ENCODE assay signal across 11 cellular contexts in genomic region chr19:46759817-46760333, GRCh38. TPM values are rescaled to one million over a fixed set of nuclear protein-coding genes. Genes with fewer than 3 reads are reported as not detected.
A peak's percentile ranks its signal among the peaks of the same experiment; 100 is the strongest.
DNase-seq lines count a peak whose midpoint lies in the region; ATAC-seq, FAIRE-seq and TF ChIP-seq lines count a peak whose summit lies in the region.
"Had no signal": no experiment of that assay in that cellular context is flagged by ENCODE, and none has a peak within 500 bp of the region (broad histone marks: within the 10 kb centered on the region; RNA-seq: fewer than 3 reads in every experiment).

No MANE protein-coding gene starts in this region.

- H3K27ac Mint-ChIP-seq in WTC11 = peak overlapping the region; percentile 39; the same call in 1 of the 2 replicates

- ATAC-seq in WTC11 = peak; percentile 23
- ATAC-seq in GM18870 (IDR thresholded peaks at IDR 0.05; ENCODE audit: unreplicated experiment) = no peak
- no peak for ATAC-seq in HG02642 (IDR thresholded peaks at IDR 0.05; ENCODE audit: poor library complexity, unreplicated experiment)
- no peak for ATAC-seq in GM21515 (IDR thresholded peaks at IDR 0.05; ENCODE audit: unreplicated experiment)

- DNase-seq in GM04504 (ENCODE audit: low read depth) (peak; percentile 99), WTC11 (ENCODE audit: low spot score) (no peak), fibroblast of peridontal ligament (ENCODE audit: extremely low read depth) (peak; percentile 100), skeletal muscle cell (ENCODE audit: low read depth) (peak; percentile 98), urothelium cell line (ENCODE audit: low spot score) (no peak)
- DNase-seq: DMS 273 treated with DMSO at 0.1 percent for 48 hours; KBM-7; stimulated activated CD4-positive, alpha-beta T cell treated with anti-CD3 and anti-CD28 coated beads, Interleukin-2, amount 100 ng/mL, for 48 hours had no signal

- POLR2A ChIA-PET in WTC11 (lab: Charles Lee) = no interaction called here

- no peak overlapping the region for H3K4me3 Mint-ChIP-seq in WTC11

- CTCF ChIA-PET in WTC11 (lab: Charles Lee) = interaction anchor here (4.4 kb wide), 1 partner anchor 80 kb away, joined by 33 read pairs; no protein-coding TSS in a partner anchor

- no peak for TF ChIP-seq CTCF in WTC11 (IDR thresholded peaks at IDR 0.05)

- no peaks in the 10 kb centered on the region; the same call in 1 of the 2 replicates for H3K27me3 Mint-ChIP-seq in WTC11 (ENCODE audit: low read depth)

- no peak overlapping the region for H3K4me3 ChIP-seq in skeletal muscle cell (ENCODE audit: low read depth, low read length)

- no peaks in the 10 kb centered on the region for H3K9me3 Mint-ChIP-seq in WTC11

- no peak for FAIRE-seq in urothelium cell line (lab: Jason Lieb, UNC)

- H3K4me1 Mint-ChIP-seq in WTC11 = peaks cover 9% of the 10 kb centered on the region

- 0 out of 2 replicates have a peak, but pooled peaks cover 2% of the 10 kb centered on the region for H3K36me3 Mint-ChIP-seq in WTC11

TF ChIP-seq in WTC11, 78 proteins besides CTCF, POLR2A, EP300 and RAD21:
- TF ChIP-seq ATF6 (CRISPR knock-in tag; IDR thresholded peaks at IDR 0.05) = no peak
- TF ChIP-seq SMAD4 (CRISPR knock-in tag; IDR thresholded peaks at IDR 0.05) = no peak
- no peak for TF ChIP-seq NFYB (CRISPR knock-in tag; conservative IDR thresholded peaks at IDR 0.05; ENCODE audit: low read depth)
- TF ChIP-seq NR2C2 (CRISPR knock-in tag; IDR thresholded peaks at IDR 0.05) = no peak
- TF ChIP-seq ZNF396 (CRISPR knock-in tag; IDR thresholded peaks at IDR 0.05; ENCODE audit: borderline replicate concordance) = no peak
- no peak for TF ChIP-seq ZNF425 (CRISPR knock-in tag; conservative IDR thresholded peaks at IDR 0.05)
- no peak for TF ChIP-seq ZNF219 (CRISPR knock-in tag; IDR thresholded peaks at IDR 0.05; ENCODE audit: borderline replicate concordance)
- no peak for TF ChIP-seq ATF2 (CRISPR knock-in tag; IDR thresholded peaks at IDR 0.05; ENCODE audit: borderline replicate concordance, low read depth)
- TF ChIP-seq E2F1 (CRISPR knock-in tag; IDR thresholded peaks at IDR 0.05) = no peak
- TF ChIP-seq ETV6 (CRISPR knock-in tag; IDR thresholded peaks at IDR 0.05) = no peak
TF ChIP-seq in WTC11: peak in this region for 0.

RNA-seq across cellular contexts. Expression of gene STRN4, which starts 13.6 kb away (rescaled TPM):
- 126 to 144 TPM (median 137 TPM) in 3 replicates for total RNA-seq in WTC11 (2021)

RNA-seq across cellular contexts. Expression of gene FKRP, which starts 14.0 kb away (rescaled TPM):
- 23.4 to 26.1 TPM (median 24.1 TPM) in 3 replicates for total RNA-seq in WTC11 (2021)

RNA-seq across cellular contexts. Expression of gene SLC1A5, which starts 28.5 kb away (rescaled TPM):
- total RNA-seq in WTC11 (2021) = 173 to 239 TPM (median 187 TPM) in 3 replicates

RNA-seq across cellular contexts. Expression of gene PRKD2, which starts 43.0 kb away (rescaled TPM):
- total RNA-seq in WTC11 (2021) = 78.5 to 100 TPM (median 81.5 TPM) in 3 replicates

Comparison
In these comparisons a context has a peak if more than half of its experiments do, and no peak if none do; other contexts are left out.
1. DNase-seq: peak in GM04504 (single experiment), fibroblast of peridontal ligament (single experiment) and skeletal muscle cell (single experiment); none in WTC11 (single experiment) and urothelium cell line (single experiment).